29 cellular contexts compared by ENCODE assay signal in the genomic region with DNA sequence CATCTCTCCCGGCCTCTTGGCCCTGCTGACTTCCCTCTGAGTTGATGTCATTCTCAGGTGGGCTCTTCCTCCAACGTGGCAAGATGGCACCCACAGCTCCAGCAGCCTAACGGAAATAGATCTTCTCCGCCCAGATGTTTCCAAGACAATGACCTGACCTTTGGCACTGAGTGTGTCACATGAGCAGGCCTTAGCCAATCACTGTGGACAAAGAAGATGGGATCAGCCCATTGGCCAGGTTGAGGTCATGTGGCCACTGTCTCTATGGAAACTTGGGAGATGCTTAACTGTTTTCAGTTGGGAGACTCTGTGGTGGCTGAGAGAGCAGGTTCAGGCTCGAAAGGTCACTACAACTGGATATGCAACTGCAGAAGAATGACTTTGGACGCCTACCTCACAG. TPM values are rescaled to one million over a fixed set of nuclear protein-coding genes. Genes with fewer than 3 reads are reported as not detected.
"Had no signal": no experiment of that assay in that cellular context is flagged by ENCODE, and none has a peak within 500 bp of the region (broad histone marks: within the 10 kb centered on the region; RNA-seq: fewer than 3 reads in every experiment).

No MANE protein-coding gene starts in this region.

- H3K9me3 ChIP-seq: breast epithelium, left lung had no signal

- H3K4me3 ChIP-seq: breast epithelium, hepatocyte, left lung, lung, tibial nerve had no signal

- H3K27ac ChIP-seq: breast epithelium, hepatocyte, left lung, tibial nerve had no signal

- H2AFZ ChIP-seq: hepatocyte had no signal

- H3K4me1 Mint-ChIP-seq: neural crest cell had no signal

- H3K4me3 Mint-ChIP-seq: activated CD8-positive, alpha-beta T cell treated with anti-CD3 and anti-CD28 coated beads, Interleukin-2, amount 10 ng/mL, durations not matched to agents 7 days and 5 days; activated naive CD8-positive, alpha-beta T cell treated with anti-CD3 and anti-CD28 coated beads, Interleukin-2, amount 10 ng/mL, durations not matched to agents 7 days and 5 days; central memory CD8-positive, alpha-beta T cell; neural crest cell; stimulated activated effector memory CD8-positive, alpha-beta T cell treated with anti-CD3 and anti-CD28 coated beads, Interleukin-12 subunit alpha, Interleukin-12 subunit beta, amount 100 ng/mL, for 72 hours; stimulated activated naive CD8-positive, alpha-beta T cell treated with anti-CD3 and anti-CD28 coated beads, Interleukin-15, amount 100 ng/mL, for 72 hours had no signal

- DNase-seq: activated CD4-positive, alpha-beta T cell treated with anti-CD3 and anti-CD28 coated beads for 48 hours; activated CD8-positive, alpha-beta T cell treated with anti-CD3 and anti-CD28 coated beads, Interleukin-2, amount 10 ng/mL, durations not matched to agents 7 days and 5 days; activated naive CD4-positive, alpha-beta T cell; activated naive CD8-positive, alpha-beta T cell treated with anti-CD3 and anti-CD28 coated beads, Interleukin-2, amount 10 ng/mL, durations not matched to agents 7 days and 5 days; activated T-cell treated with anti-CD3 and anti-CD28 coated beads, Interleukin-2, amount 50 U/mL, for 1 hour; amniotic stem cell; effector memory CD4-positive, alpha-beta T cell; foreskin melanocyte; kidney glomerular epithelial cell; left lung; naive thymus-derived CD4-positive, alpha-beta T cell; small intestine; stimulated activated CD4-positive, alpha-beta T cell treated with anti-CD3 and anti-CD28 coated beads, Interleukin-2, amount 100 ng/mL, for 24 hours; stimulated activated naive CD8-positive, alpha-beta T cell treated with anti-CD3 and anti-CD28 coated beads, Interleukin-15, amount 100 ng/mL, for 72 hours had no signal

- H3K27ac Mint-ChIP-seq: activated CD8-positive, alpha-beta T cell treated with anti-CD3 and anti-CD28 coated beads, Interleukin-2, amount 10 ng/mL, durations not matched to agents 7 days and 5 days; activated naive CD8-positive, alpha-beta T cell treated with anti-CD3 and anti-CD28 coated beads, Interleukin-2, amount 10 ng/mL, durations not matched to agents 7 days and 5 days; activated T-helper 2 cell treated with anti-CD3 and anti-CD28 coated beads, Interferon-gamma antibody, Interleukin-2, Interleukin-4, amounts not matched to agents 10 μg/mL and 5 μg/mL and 100 μg/mL, durations not matched to agents 14 hours and 24 hours and 36 hours; stimulated activated effector memory CD8-positive, alpha-beta T cell treated with anti-CD3 and anti-CD28 coated beads, Interleukin-12 subunit alpha, Interleukin-12 subunit beta, amount 100 ng/mL, for 72 hours; stimulated activated naive CD8-positive, alpha-beta T cell treated with anti-CD3 and anti-CD28 coated beads, Interleukin-15, amount 100 ng/mL, for 72 hours had no signal

- H3K4me1 ChIP-seq: breast epithelium, tibial nerve had no signal

- H3K27me3 ChIP-seq: hepatocyte, tibial nerve had no signal

- ATAC-seq: activated CD8-positive, alpha-beta T cell treated with anti-CD3 and anti-CD28 coated beads, Interleukin-2, amount 10 ng/mL, durations not matched to agents 7 days and 5 days; esophagus mucosa; left lung; naive thymus-derived CD4-positive, alpha-beta T cell; sciatic nerve had no signal

- H3K36me3 Mint-ChIP-seq: activated naive CD8-positive, alpha-beta T cell treated with anti-CD3 and anti-CD28 coated beads, Interleukin-2, amount 10 ng/mL, durations not matched to agents 7 days and 5 days; naive thymus-derived CD4-positive, alpha-beta T cell; stimulated activated effector memory CD8-positive, alpha-beta T cell treated with anti-CD3 and anti-CD28 coated beads, Interleukin-12 subunit alpha, Interleukin-12 subunit beta, amount 100 ng/mL, for 72 hours had no signal

- FAIRE-seq: colon, endothelial cell of umbilical vein, small intestine had no signal

- H3K4me2 ChIP-seq: hepatocyte had no signal

- H3K36me3 ChIP-seq: breast epithelium, left lung, tibial nerve had no signal

- H3K79me2 ChIP-seq: hepatocyte had no signal

- H3K9me3 Mint-ChIP-seq: central memory CD8-positive, alpha-beta T cell; stimulated activated effector memory CD8-positive, alpha-beta T cell treated with anti-CD3 and anti-CD28 coated beads, Interleukin-12 subunit alpha, Interleukin-12 subunit beta, amount 100 ng/mL, for 72 hours had no signal

- H3K27me3 Mint-ChIP-seq: activated naive CD8-positive, alpha-beta T cell treated with anti-CD3 and anti-CD28 coated beads, Interleukin-2, amount 10 ng/mL, durations not matched to agents 7 days and 5 days; naive thymus-derived CD4-positive, alpha-beta T cell; stimulated activated naive CD8-positive, alpha-beta T cell treated with anti-CD3 and anti-CD28 coated beads, Interleukin-15, amount 100 ng/mL, for 72 hours had no signal

RNA-seq across cellular contexts. Expression of gene MBD3L2B, which starts 14.9 kb away (rescaled TPM):
- total RNA-seq: activated CD8-positive, alpha-beta T cell treated with anti-CD3 and anti-CD28 coated beads, Interleukin-2, amount 10 ng/mL, durations not matched to agents 7 days and 5 days; activated naive CD8-positive, alpha-beta T cell treated with anti-CD3 and anti-CD28 coated beads, Interleukin-2, amount 10 ng/mL, durations not matched to agents 7 days and 5 days; activated T-helper 2 cell treated with anti-CD3 and anti-CD28 coated beads, Interferon-gamma antibody, Interleukin-2, Interleukin-4, amounts not matched to agents 10 μg/mL and 5 μg/mL and 100 μg/mL, durations not matched to agents 14 hours and 24 hours and 36 hours; breast epithelium; dermis microvascular lymphatic vessel endothelial cell; endothelial cell of umbilical vein; esophagus mucosa; hepatocyte; left lung; lung; naive thymus-derived CD4-positive, alpha-beta T cell; neural crest cell; omental fat pad; sciatic nerve; tibial nerve; urinary bladder had no signal
- polyA plus RNA-seq: endothelial cell of umbilical vein; hepatocyte; lung; naive thymus-derived CD4-positive, alpha-beta T cell; small intestine; urinary bladder had no signal

RNA-seq across cellular contexts. Expression of gene MBD3L5, which starts 24.1 kb away (rescaled TPM):
- total RNA-seq: activated CD8-positive, alpha-beta T cell treated with anti-CD3 and anti-CD28 coated beads, Interleukin-2, amount 10 ng/mL, durations not matched to agents 7 days and 5 days; activated naive CD8-positive, alpha-beta T cell treated with anti-CD3 and anti-CD28 coated beads, Interleukin-2, amount 10 ng/mL, durations not matched to agents 7 days and 5 days; activated T-helper 2 cell treated with anti-CD3 and anti-CD28 coated beads, Interferon-gamma antibody, Interleukin-2, Interleukin-4, amounts not matched to agents 10 μg/mL and 5 μg/mL and 100 μg/mL, durations not matched to agents 14 hours and 24 hours and 36 hours; breast epithelium; dermis microvascular lymphatic vessel endothelial cell; endothelial cell of umbilical vein; esophagus mucosa; hepatocyte; left lung; lung; naive thymus-derived CD4-positive, alpha-beta T cell; neural crest cell; omental fat pad; sciatic nerve; tibial nerve; urinary bladder had no signal
- polyA plus RNA-seq: endothelial cell of umbilical vein; hepatocyte; lung; naive thymus-derived CD4-positive, alpha-beta T cell; small intestine; urinary bladder had no signal

RNA-seq across cellular contexts. Expression of gene MBD3L4, which starts 33.7 kb away (rescaled TPM):
- total RNA-seq: activated CD8-positive, alpha-beta T cell treated with anti-CD3 and anti-CD28 coated beads, Interleukin-2, amount 10 ng/mL, durations not matched to agents 7 days and 5 days; activated naive CD8-positive, alpha-beta T cell treated with anti-CD3 and anti-CD28 coated beads, Interleukin-2, amount 10 ng/mL, durations not matched to agents 7 days and 5 days; activated T-helper 2 cell treated with anti-CD3 and anti-CD28 coated beads, Interferon-gamma antibody, Interleukin-2, Interleukin-4, amounts not matched to agents 10 μg/mL and 5 μg/mL and 100 μg/mL, durations not matched to agents 14 hours and 24 hours and 36 hours; breast epithelium; dermis microvascular lymphatic vessel endothelial cell; endothelial cell of umbilical vein; esophagus mucosa; hepatocyte; left lung; lung; naive thymus-derived CD4-positive, alpha-beta T cell; neural crest cell; omental fat pad; sciatic nerve; tibial nerve; urinary bladder had no signal
- polyA plus RNA-seq: endothelial cell of umbilical vein; hepatocyte; lung; naive thymus-derived CD4-positive, alpha-beta T cell; small intestine; urinary bladder had no signal

RNA-seq across cellular contexts. Expression of gene MBD3L2, which starts 42.8 kb away (rescaled TPM):
- total RNA-seq: activated CD8-positive, alpha-beta T cell treated with anti-CD3 and anti-CD28 coated beads, Interleukin-2, amount 10 ng/mL, durations not matched to agents 7 days and 5 days; activated naive CD8-positive, alpha-beta T cell treated with anti-CD3 and anti-CD28 coated beads, Interleukin-2, amount 10 ng/mL, durations not matched to agents 7 days and 5 days; activated T-helper 2 cell treated with anti-CD3 and anti-CD28 coated beads, Interferon-gamma antibody, Interleukin-2, Interleukin-4, amounts not matched to agents 10 μg/mL and 5 μg/mL and 100 μg/mL, durations not matched to agents 14 hours and 24 hours and 36 hours; breast epithelium; dermis microvascular lymphatic vessel endothelial cell; endothelial cell of umbilical vein; esophagus mucosa; hepatocyte; left lung; lung; naive thymus-derived CD4-positive, alpha-beta T cell; neural crest cell; omental fat pad; sciatic nerve; tibial nerve; urinary bladder had no signal
- polyA plus RNA-seq: endothelial cell of umbilical vein; hepatocyte; lung; naive thymus-derived CD4-positive, alpha-beta T cell; small intestine; urinary bladder had no signal

RNA-seq across cellular contexts. Expression of gene MBD3L3, which starts 52.2 kb away (rescaled TPM):
- total RNA-seq: activated CD8-positive, alpha-beta T cell treated with anti-CD3 and anti-CD28 coated beads, Interleukin-2, amount 10 ng/mL, durations not matched to agents 7 days and 5 days; activated naive CD8-positive, alpha-beta T cell treated with anti-CD3 and anti-CD28 coated beads, Interleukin-2, amount 10 ng/mL, durations not matched to agents 7 days and 5 days; activated T-helper 2 cell treated with anti-CD3 and anti-CD28 coated beads, Interferon-gamma antibody, Interleukin-2, Interleukin-4, amounts not matched to agents 10 μg/mL and 5 μg/mL and 100 μg/mL, durations not matched to agents 14 hours and 24 hours and 36 hours; breast epithelium; dermis microvascular lymphatic vessel endothelial cell; endothelial cell of umbilical vein; esophagus mucosa; hepatocyte; left lung; lung; naive thymus-derived CD4-positive, alpha-beta T cell; neural crest cell; omental fat pad; sciatic nerve; tibial nerve; urinary bladder had no signal
- polyA plus RNA-seq: endothelial cell of umbilical vein; hepatocyte; lung; naive thymus-derived CD4-positive, alpha-beta T cell; small intestine; urinary bladder had no signal
